In genomic region chr6:63456734-63457133, GRCh38 we compare ENCODE assay signal across 16 cellular contexts.
"Had no signal": no experiment of that assay in that cellular context is flagged by ENCODE, and none has a peak within 500 bp of the region (broad histone marks: within the 10 kb centered on the region; RNA-seq: fewer than 3 reads in every experiment).

No MANE protein-coding gene starts in this region.

- H3K4me2 ChIP-seq: smooth muscle cell had no signal

- H3K27ac ChIP-seq: coronary artery, foreskin keratinocyte had no signal

- H3K4me3 ChIP-seq: coronary artery, smooth muscle cell had no signal

- H3K4me3 Mint-ChIP-seq: endodermal cell; naive thymus-derived CD4-positive, alpha-beta T cell; type B pancreatic cell had no signal

- H3K27ac Mint-ChIP-seq: endodermal cell; naive thymus-derived CD4-positive, alpha-beta T cell; type B pancreatic cell had no signal

- H3K36me3 Mint-ChIP-seq: naive thymus-derived CD4-positive, alpha-beta T cell; type B pancreatic cell had no signal

- DNase-seq: effector CD4-positive, alpha-beta T cell; endodermal cell; erythroblast; foreskin keratinocyte; left colon; mammary epithelial cell; naive thymus-derived CD4-positive, alpha-beta T cell; posterior cingulate gyrus; right cardiac atrium; stimulated activated CD4-positive, alpha-beta T cell treated with anti-CD3 and anti-CD28 coated beads, Interleukin-2, amount 100 ng/mL, for 48 hours; stimulated activated naive CD4-positive, alpha-beta T cell treated with Interleukin-2 at 50 U/mL for 16 hours had no signal

- H3K27me3 ChIP-seq: foreskin keratinocyte had no signal

- FAIRE-seq: endothelial cell of umbilical vein, urothelium cell line had no signal

- H3K4me1 Mint-ChIP-seq: endodermal cell; naive thymus-derived CD4-positive, alpha-beta T cell had no signal

- ATAC-seq: foreskin keratinocyte; left colon; naive thymus-derived CD4-positive, alpha-beta T cell; right cardiac atrium had no signal

- H3K27me3 Mint-ChIP-seq: type B pancreatic cell had no signal

- H3K4me1 ChIP-seq: foreskin keratinocyte had no signal
